In genomic region chr1:198157847-198158765, GRCh38 we compare ENCODE assay signal across 8 cellular contexts. TPM values are rescaled to one million over a fixed set of nuclear protein-coding genes. Genes with fewer than 3 reads are reported as not detected.
A peak's percentile ranks its signal among the peaks of the same experiment; 100 is the strongest.
DNase-seq lines count a peak whose midpoint lies in the region; ATAC-seq and TF ChIP-seq lines count a peak whose summit lies in the region.

No MANE protein-coding gene starts in this region.

- H3K4me3 Mint-ChIP-seq in MCF 10A (ENCODE audit: unreplicated experiment), result peak overlapping the region; percentile 85

- no peaks in the 10 kb centered on the region for H3K27me3 Mint-ChIP-seq in MCF 10A (ENCODE audit: insufficient read depth, unreplicated experiment)

- H3K27ac ChIP-seq in liver (ENCODE audit: low read depth in 1 of 2, low read length in 2 of 2) (peak overlapping the region; percentile 89 to 97), thoracic aorta (peak overlapping the region; percentile 94 to 98)

- CTCF ChIA-PET in MCF 10A (lab: Yijun Ruan, JAX), result interaction anchor here (0.6 to 2.2 kb wide), 24 partner anchors 10 to 539 kb away, joined by 3 to 14 read pairs (median 4); partner anchors contain the start of gene C1orf53

- H3K27me3 ChIP-seq in liver (ENCODE audit: control insufficient read depth in 4 of 4, insufficient read depth in 4 of 4, low read length in 3 of 4) (no peaks in the 10 kb centered on the region), thoracic aorta (replicated peaks; ENCODE audit: insufficient read depth) (no peaks in the 10 kb centered on the region)

- no peak for ATAC-seq in thoracic aorta (ENCODE audit: insufficient number of reproducible peaks, low FRiP score, low read depth)
- ATAC-seq in HG02588 (IDR thresholded peaks at IDR 0.05; ENCODE audit: unreplicated experiment), result no peak

- H3K36me3 ChIP-seq in liver (ENCODE audit: control insufficient read depth in 4 of 4, insufficient read depth in 3 of 4, low read depth in 1 of 4, low read length in 3 of 4) (no peaks in the 10 kb centered on the region), thoracic aorta (no peaks in the 10 kb centered on the region)

- DNase-seq in stimulated activated CD4-positive, alpha-beta T cell treated with anti-CD3 and anti-CD28 coated beads, Interleukin-1b, Interleukin-23, amount 100 ng/mL, for 48 hours, result peak; percentile 33
- DNase-seq in stimulated activated CD4-positive, alpha-beta T cell treated with anti-CD3 and anti-CD28 coated beads, Interleukin-4, amount 100 ng/mL, for 24 hours, result no peak
- DNase-seq in NOMO-1 treated with DMSO at 0.1 percent for 48 hours (lab: John Stamatoyannopoulos, UW; ENCODE audit: unreplicated experiment) (peak; percentile 28), MCF 10A (ENCODE audit: unreplicated experiment) (peak; percentile 49), thoracic aorta (ENCODE audit: low spot score) (no peak), NCI-H2196 treated with DMSO at 0.1 percent for 48 hours (lab: John Stamatoyannopoulos, UW; ENCODE audit: unreplicated experiment) (no peak)

- TSS peak; percentile 11 for BruUV-seq in MCF 10A (replicated peaks; lab: Mats Ljungman, UMichigan)

- TF ChIP-seq CTCF in MCF 10A (IDR thresholded peaks at IDR 0.05; ENCODE audit: unreplicated experiment) (no peak), liver (IDR thresholded peaks at IDR 0.05; ENCODE audit: low read depth, low read length, missing input control) (no peak), thoracic aorta (IDR thresholded peaks at IDR 0.05) (no peak)

- H3K36me3 Mint-ChIP-seq in MCF 10A (ENCODE audit: insufficient read depth, unreplicated experiment), result no peaks in the 10 kb centered on the region

- WGBS in liver, result 8% methylated on average over 17 of the region's 17 CpGs

- no peaks in the 10 kb centered on the region for H3K9me3 ChIP-seq in liver (ENCODE audit: control insufficient read depth in 4 of 4, low read length in 3 of 4)
- H3K9me3 ChIP-seq in thoracic aorta, result no peaks in the 10 kb centered on the region

- H3K27ac Mint-ChIP-seq in MCF 10A (ENCODE audit: low read depth, unreplicated experiment), result peak overlapping the region; percentile 86

- H3K9me3 Mint-ChIP-seq in MCF 10A (ENCODE audit: unreplicated experiment), result no peaks in the 10 kb centered on the region

- peaks cover 45% of the 10 kb centered on the region for H3K4me1 Mint-ChIP-seq in MCF 10A (ENCODE audit: insufficient read depth, unreplicated experiment)

- peaks cover 10 to 50% (median 29%) of the 10 kb centered on the region in 4 donors for H3K4me1 ChIP-seq in liver (ENCODE audit: control insufficient read depth in 4 of 4, insufficient read depth in 4 of 4, low read length in 3 of 4)
- peaks cover 40 to 69% of the 10 kb centered on the region in 2 donors for H3K4me1 ChIP-seq in thoracic aorta (ENCODE audit: control insufficient read depth in 1 of 2, low read depth in 2 of 2)

- peak overlapping the region; percentile 73 to 97 for H3K9ac ChIP-seq in liver (ENCODE audit: low read depth in 1 of 2, low read length in 2 of 2)

- H3K4me3 ChIP-seq in liver (ENCODE audit: low read depth in 1 of 3, low read length in 3 of 3) (peak overlapping the region; percentile 80 to 91 (median 89)), thoracic aorta (peak overlapping the region; percentile 93)

- intact Hi-C loops in MCF 10A (cut with micrococcal nuclease), result loop anchor here (2.0 to 10.0 kb wide), 13 partner anchors 55 to 633 kb away; no protein-coding TSS in a partner anchor

- peak in 1 of 2 donors; percentile 2 for TF ChIP-seq RAD21 in liver (IDR thresholded peaks at IDR 0.05)

- POLR2A ChIA-PET in MCF 10A (lab: Yijun Ruan, JAX), result interaction anchor here (0.5 to 8.1 kb wide), 48 partner anchors 12 to 1043 kb away, joined by 3 to 159 read pairs (median 4); partner anchors contain the start of gene C1orf53

TF ChIP-seq in liver, 16 proteins besides CTCF, POLR2A, EP300 and RAD21:
- peak; percentile 51 for TF ChIP-seq YY1 (IDR thresholded peaks at IDR 0.05)
- no peak for TF ChIP-seq HNF4G (IDR thresholded peaks at IDR 0.05)
- no peak for TF ChIP-seq FOXA2 (IDR thresholded peaks at IDR 0.05)

RNA-seq across cellular contexts. Expression of gene NEK7, which starts 1.3 kb away (rescaled TPM):
- total RNA-seq in MCF 10A (2022), result 51.1 and 54.4 TPM in 2 replicates
- total RNA-seq in liver, result 10 to 100 TPM; 28.7 to 34.4 TPM
- 10 to 100 TPM in 1 of 2 donors, 1 to 10 TPM in 1; 9.2 to 11.8 TPM for polyA plus RNA-seq in liver
- 100 to 1,000 TPM; 118 to 155 TPM for total RNA-seq in thoracic aorta

Comparison
In these comparisons a context has a peak if more than half of its experiments do, and no peak if none do; other contexts are left out.
1. DNase-seq: peak in stimulated activated CD4-positive, alpha-beta T cell treated with anti-CD3 and anti-CD28 coated beads, Interleukin-1b, Interleukin-23, amount 100 ng/mL, for 48 hours (single experiment), NOMO-1 treated with DMSO at 0.1 percent for 48 hours (single experiment) and MCF 10A (single experiment); none in stimulated activated CD4-positive, alpha-beta T cell treated with anti-CD3 and anti-CD28 coated beads, Interleukin-4, amount 100 ng/mL, for 24 hours (single experiment), thoracic aorta (single experiment) and NCI-H2196 treated with DMSO at 0.1 percent for 48 hours (single experiment).